In genomic region chr15:74906193-74906449, GRCh38 we compare ENCODE assay signal across 8 cellular contexts. TPM values are rescaled to one million over a fixed set of nuclear protein-coding genes. Genes with fewer than 3 reads are reported as not detected.
DNase-seq lines count a peak whose midpoint lies in the region.

No MANE protein-coding gene starts in this region.

- peak overlapping the region; percentile 94 for H2AFZ ChIP-seq in trophoblast cell (ENCODE audit: insufficient read depth, low read length, poor library complexity)

- WGBS in trophoblast cell (ENCODE audit: extremely low coverage, insufficient coverage, insufficient read length), result no CpG with 5 or more reads among the region's 17 CpGs

- H2AK5ac ChIP-seq in trophoblast cell (ENCODE audit: low read length), result peak overlapping the region; percentile 5

- H3K9me3 ChIP-seq in trophoblast cell (ENCODE audit: insufficient read depth, low read depth, low read length), result no peaks in the 10 kb centered on the region

- H3K18ac ChIP-seq in trophoblast cell (ENCODE audit: low read length), result peak overlapping the region; percentile 97

- peak; percentile 33 for DNase-seq in activated CD8-positive, alpha-beta memory T cell treated with anti-CD3 and anti-CD28 coated beads, Interleukin-2, amount 50 U/mL, for 4 hours
- DNase-seq in activated CD8-positive, alpha-beta memory T cell treated with anti-CD3 and anti-CD28 coated beads for 24 hours, result no peak
- DNase-seq in HK-2 (ENCODE audit: unreplicated experiment) (peak; percentile 33), globus pallidus (ENCODE audit: low spot score) (peak; percentile 42), trophoblast cell (peak; percentile 40 to 61), NCI-H226 (no peak), NCI-H146 treated with DMSO at 0.1 percent for 48 hours (lab: John Stamatoyannopoulos, UW; ENCODE audit: unreplicated experiment) (no peak)
- DNase-seq in activated T-helper 9 cell treated with anti-CD3 and anti-CD28 coated beads, Interleukin-2, amount 50 U/mL, for 16 hours (ENCODE audit: low read depth), result peak; percentile 4

- H3K23ac ChIP-seq in trophoblast cell (ENCODE audit: low read length), result no peak overlapping the region

- H3K4me2 ChIP-seq in trophoblast cell (ENCODE audit: low read length), result peak overlapping the region; percentile 78

- H3K36me3 ChIP-seq in trophoblast cell (ENCODE audit: control insufficient read depth in 1 of 2, insufficient read depth in 2 of 2, low read length in 2 of 2), result peaks cover 19 to 31% of the 10 kb centered on the region in 2 experiments

- H2BK5ac ChIP-seq in trophoblast cell (ENCODE audit: low read depth, low read length, poor library complexity), result peak overlapping the region; percentile 65

- peak overlapping the region; percentile 66 for H4K12ac ChIP-seq in trophoblast cell (ENCODE audit: low read depth, low read length)

- peak overlapping the region; percentile 97 for H4K8ac ChIP-seq in trophoblast cell (ENCODE audit: low read depth, low read length)

- H3K4me1 ChIP-seq in trophoblast cell (ENCODE audit: control insufficient read depth in 1 of 2, insufficient read depth in 2 of 2, low read length in 2 of 2), result peaks cover 8 to 12% of the 10 kb centered on the region in 2 experiments

- peak overlapping the region; percentile 56 for H2BK12ac ChIP-seq in trophoblast cell (ENCODE audit: low read length)

- H3K14ac ChIP-seq in trophoblast cell (ENCODE audit: low read length), result peak overlapping the region; percentile 48

- H3K79me2 ChIP-seq in trophoblast cell (ENCODE audit: control insufficient read depth, insufficient read depth, low read length, poor library complexity), result peaks cover 6% of the 10 kb centered on the region

- peak overlapping the region; percentile 83 for H3K27ac ChIP-seq in trophoblast cell (ENCODE audit: low read depth, low read length)

- peaks cover 12% of the 10 kb centered on the region for H3K79me1 ChIP-seq in trophoblast cell (ENCODE audit: low read length)

- peak overlapping the region; percentile 91 for H3K4ac ChIP-seq in trophoblast cell (ENCODE audit: low read depth, low read length)

- H3K4me3 ChIP-seq in trophoblast cell (ENCODE audit: low read depth, low read length), result peak overlapping the region; percentile 91

- H3K9ac ChIP-seq in trophoblast cell (ENCODE audit: low read length), result peak overlapping the region; percentile 93

- peak overlapping the region; percentile 86 for H4K91ac ChIP-seq in trophoblast cell (ENCODE audit: low read depth, low read length)

- H3K27me3 ChIP-seq in trophoblast cell (ENCODE audit: insufficient read depth, low read length), result no peaks in the 10 kb centered on the region

- H2BK120ac ChIP-seq in trophoblast cell (ENCODE audit: insufficient read depth, low read length, poor library complexity), result peak overlapping the region; percentile 98

RNA-seq across cellular contexts. Expression of gene FAM219B, which starts 0.5 kb away (rescaled TPM):
- polyA plus RNA-seq in trophoblast cell (2013), result 27.1 and 29.6 TPM in 2 replicates

RNA-seq across cellular contexts. Expression of gene MPI, which starts 16.3 kb away (rescaled TPM):
- 18.5 and 19.3 TPM in 2 replicates for polyA plus RNA-seq in trophoblast cell (2013)

RNA-seq across cellular contexts. Expression of gene COX5A, which starts 31.8 kb away (rescaled TPM):
- polyA plus RNA-seq in trophoblast cell (2013), result 295 and 305 TPM in 2 replicates

RNA-seq across cellular contexts. Expression of gene SCAMP2, which starts 33.0 kb away (rescaled TPM):
- 73.8 and 78.1 TPM in 2 replicates for polyA plus RNA-seq in trophoblast cell (2013)

RNA-seq across cellular contexts. Expression of gene RPP25, which starts 50.5 kb away (rescaled TPM):
- polyA plus RNA-seq in trophoblast cell (2013), result 0.19 and 0.22 TPM in 2 replicates

Comparison
In these comparisons a context has a peak if more than half of its experiments do, and no peak if none do; other contexts are left out.
1. DNase-seq: peak in activated CD8-positive, alpha-beta memory T cell treated with anti-CD3 and anti-CD28 coated beads, Interleukin-2, amount 50 U/mL, for 4 hours (single experiment), HK-2 (single experiment), activated T-helper 9 cell treated with anti-CD3 and anti-CD28 coated beads, Interleukin-2, amount 50 U/mL, for 16 hours (single experiment), globus pallidus (single experiment) and trophoblast cell (2 of 2); none in activated CD8-positive, alpha-beta memory T cell treated with anti-CD3 and anti-CD28 coated beads for 24 hours (single experiment), NCI-H226 (single experiment) and NCI-H146 treated with DMSO at 0.1 percent for 48 hours (single experiment).